ENCODE assay signal across 19 cellular contexts in the genomic region with DNA sequence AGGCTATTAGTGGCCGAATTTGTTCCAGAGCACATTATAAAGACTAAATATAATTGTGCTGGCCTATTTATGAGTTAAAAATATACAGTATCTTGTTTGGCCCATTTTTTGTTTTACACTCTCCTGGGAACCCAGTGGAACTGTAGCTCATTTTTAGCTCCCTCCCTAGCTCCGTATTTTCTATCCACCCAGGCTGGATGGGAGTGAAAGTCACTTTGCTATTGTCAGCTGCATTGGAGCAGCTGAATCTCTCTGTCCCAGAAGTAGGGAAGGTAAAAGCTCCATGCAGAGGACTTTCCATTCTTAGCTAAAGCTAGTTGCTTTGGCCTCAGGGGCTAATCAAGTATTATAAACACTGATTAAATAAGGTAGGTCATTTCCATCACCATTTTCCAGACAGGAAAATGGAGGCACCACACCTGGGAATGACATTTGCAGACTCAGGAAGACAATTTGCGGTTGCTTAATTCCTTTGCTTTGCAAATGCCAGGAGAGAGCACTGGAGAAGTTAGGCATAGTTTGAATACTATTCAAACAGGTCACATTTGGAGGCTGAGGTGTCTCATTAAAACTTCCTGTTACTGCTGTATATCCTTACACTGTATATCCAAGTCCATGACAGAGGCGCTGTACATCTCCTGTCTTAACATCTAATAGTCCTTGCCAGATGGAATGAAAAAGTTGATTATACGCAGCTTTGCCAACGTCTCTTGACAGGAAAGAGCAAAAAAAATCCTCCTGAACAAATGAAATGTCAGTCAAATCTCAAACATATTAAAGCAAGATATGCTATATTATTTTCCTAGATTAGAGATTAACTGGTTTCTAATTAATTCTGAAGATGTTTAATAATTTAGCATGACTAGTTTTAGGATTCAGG.
"Had no signal": no experiment of that assay in that cellular context is flagged by ENCODE, and none has a peak within 500 bp of the region (broad histone marks: within the 10 kb centered on the region; RNA-seq: fewer than 3 reads in every experiment).

No MANE protein-coding gene starts in this region.

- H3K27ac Mint-ChIP-seq: activated naive CD4-positive, alpha-beta T cell treated with anti-CD3 and anti-CD28 coated beads, Interleukin-2, amount 50 U/mL, for 24 hours; activated T-cell treated with anti-CD3 and anti-CD28 coated beads, Interleukin-2, amount 50 U/mL, for 72 hours; nephron progenitor cell; progenitor cell of endocrine pancreas had no signal

- H3K36me3 ChIP-seq: ascending aorta, gastrocnemius medialis, heart left ventricle, left lung had no signal

- ATAC-seq: activated T-cell treated with anti-CD3 and anti-CD28 coated beads, Interleukin-2, amount 50 U/mL, for 72 hours; gastrocnemius medialis; heart left ventricle; left lung had no signal

- H3K36me3 Mint-ChIP-seq: activated naive CD4-positive, alpha-beta T cell treated with anti-CD3 and anti-CD28 coated beads, Interleukin-2, amount 50 U/mL, for 24 hours had no signal

- H3K4me3 Mint-ChIP-seq: activated naive CD4-positive, alpha-beta T cell treated with anti-CD3 and anti-CD28 coated beads, Interleukin-2, amount 50 U/mL, for 24 hours; activated T-cell treated with anti-CD3 and anti-CD28 coated beads, Interleukin-2, amount 50 U/mL, for 72 hours; nephron progenitor cell had no signal

- DNase-seq: activated CD4-positive, alpha-beta T cell treated with anti-CD3 and anti-CD28 coated beads for 1 hour; activated effector memory CD4-positive, alpha-beta T cell treated with anti-CD3 and anti-CD28 coated beads, Interleukin-2, amount 50 U/mL, for 16 hours; activated T-cell treated with anti-CD3 and anti-CD28 coated beads, Interleukin-2, amount 50 U/mL, for 72 hours; erythroblast; gastrocnemius medialis; heart left ventricle; kidney; left lung; nephron progenitor cell; stimulated activated CD4-positive, alpha-beta T cell treated with anti-CD3 and anti-CD28 coated beads, Interleukin-12 subunit alpha, Interleukin-12 subunit beta, amount 100 ng/mL, for 4 hours; stimulated activated CD4-positive, alpha-beta T cell treated with anti-CD3 and anti-CD28 coated beads, Interleukin-1b, Interleukin-23, amount 100 ng/mL, for 48 hours; stimulated activated CD8-positive, alpha-beta memory T cell treated with anti-CD3 and anti-CD28 coated beads, Interleukin-4, amount 100 ng/mL, for 48 hours; stimulated activated naive CD4-positive, alpha-beta T cell; T-helper 2 cell had no signal

- H3K4me1 Mint-ChIP-seq: activated naive CD4-positive, alpha-beta T cell treated with anti-CD3 and anti-CD28 coated beads, Interleukin-2, amount 50 U/mL, for 24 hours; nephron progenitor cell had no signal

- H3K9me3 ChIP-seq: ascending aorta, gastrocnemius medialis had no signal

- H3K27ac ChIP-seq: ascending aorta, coronary artery, gastrocnemius medialis, heart left ventricle, left lung, VCaP had no signal

- H3K9me3 Mint-ChIP-seq: activated T-cell treated with anti-CD3 and anti-CD28 coated beads, Interleukin-2, amount 50 U/mL, for 72 hours had no signal

- H3K27me3 Mint-ChIP-seq: activated naive CD4-positive, alpha-beta T cell treated with anti-CD3 and anti-CD28 coated beads, Interleukin-2, amount 50 U/mL, for 24 hours; progenitor cell of endocrine pancreas had no signal

- H3K27me3 ChIP-seq: ascending aorta, gastrocnemius medialis, left lung had no signal

- H3K4me1 ChIP-seq: ascending aorta, gastrocnemius medialis, heart left ventricle, left lung had no signal

- H3K4me3 ChIP-seq: ascending aorta, coronary artery, gastrocnemius medialis, heart left ventricle, left lung had no signal
